ENCODE assay signal across 7 cellular contexts in the genomic region with DNA sequence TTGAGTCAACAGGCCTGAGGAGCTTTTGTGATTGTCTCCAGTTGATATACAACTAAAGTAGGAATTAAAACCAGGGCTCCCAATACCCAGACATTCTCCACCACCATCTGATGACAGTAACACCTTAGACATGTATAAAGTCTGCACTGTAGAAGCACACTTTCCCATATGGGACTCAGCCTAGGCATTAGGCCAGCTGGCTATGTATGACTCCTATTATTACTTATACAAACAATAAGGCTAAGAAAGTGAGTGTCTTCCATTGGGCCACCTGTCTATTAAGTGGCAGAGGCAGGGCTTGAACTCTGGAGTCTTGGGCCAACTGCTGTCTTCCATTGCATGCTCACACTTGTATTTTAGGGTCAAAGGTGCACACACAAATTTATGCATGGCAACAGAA. TPM values are rescaled to one million over a fixed set of nuclear protein-coding genes. Genes with fewer than 3 reads are reported as not detected.
"Had no signal": no experiment of that assay in that cellular context is flagged by ENCODE, and none has a peak within 500 bp of the region (broad histone marks: within the 10 kb centered on the region; RNA-seq: fewer than 3 reads in every experiment).

No MANE protein-coding gene starts in this region.

- DNase-seq: GM23248, GOT3, H9, HCEC 1CT, IMR-90 had no signal

- H3K4me3 ChIP-seq: GM23248, K562 had no signal

- ATAC-seq: K562 had no signal

- H3K27ac ChIP-seq: GM23248 had no signal

RNA-seq across cellular contexts. Expression of a gene that starts 32.1 kb away (rescaled TPM):
- total RNA-seq: HT-29 had no signal
- polyA plus RNA-seq: K562 had no signal

RNA-seq across cellular contexts. Expression of a gene that starts 47.5 kb away (rescaled TPM):
- total RNA-seq: GM23248, H9, HT-29, IMR-90 had no signal
- polyA plus RNA-seq: GM23248, IMR-90 had no signal
